In genomic region chr16:89822188-89823086, GRCh38 we compare ENCODE assay signal across 1 cellular context.
A peak's percentile ranks its signal among the peaks of the same experiment; 100 is the strongest.
TF ChIP-seq lines count a peak whose summit lies in the region.

No MANE protein-coding gene starts in this region.

TF ChIP-seq in HepG2, 621 proteins besides CTCF, POLR2A, EP300 and RAD21 (continued from another document and continues in another):
- TF ChIP-seq LCORL (IDR thresholded peaks at IDR 0.05) (peak; percentile 7; the same call in 1 of the 2 replicates), LCORL (CRISPR knock-in tag; IDR thresholded peaks at IDR 0.05) (peak; percentile 97), ZNF205 (CRISPR knock-in tag; IDR thresholded peaks at IDR 0.05) (peak; percentile 78; the same call in 1 of the 2 replicates), ZBTB37 (CRISPR knock-in tag; IDR thresholded peaks at IDR 0.05) (peak; percentile 68), NR2F1 (CRISPR knock-in tag; IDR thresholded peaks at IDR 0.05) (peak; percentile 89 to 90), ZBTB39 (CRISPR knock-in tag; IDR thresholded peaks at IDR 0.05) (0 out of 2 replicates have a peak, but pooled peaks have one; percentile 19), TAF15 (IDR thresholded peaks at IDR 0.05; ENCODE audit: low read depth, low read length, poor library complexity, severe bottlenecking) (no peak), MIXL1 (CRISPR knock-in tag; IDR thresholded peaks at IDR 0.05) (peak; percentile 89), ZNF263 (CRISPR knock-in tag; IDR thresholded peaks at IDR 0.05) (peak; percentile 69; the same call in 1 of the 2 replicates), ZNF737 (CRISPR knock-in tag; IDR thresholded peaks at IDR 0.05; ENCODE audit: borderline replicate concordance) (no peak), ZNF230 (CRISPR knock-in tag; IDR thresholded peaks at IDR 0.05) (peak; percentile 45; the same call in 1 of the 2 replicates), ADNP (CRISPR knock-in tag; IDR thresholded peaks at IDR 0.05) (peak; percentile 69; the same call in 1 of the 2 replicates), ZFP90 (CRISPR knock-in tag; IDR thresholded peaks at IDR 0.05; ENCODE audit: borderline replicate concordance) (peak; percentile 88; the same call in 1 of the 2 replicates), ZC3H13 (CRISPR knock-in tag; IDR thresholded peaks at IDR 0.05) (peak; percentile 87), KDM6A (CRISPR knock-in tag; IDR thresholded peaks at IDR 0.05; ENCODE audit: low read depth) (peak; percentile 99), SP5 (CRISPR knock-in tag; IDR thresholded peaks at IDR 0.05; ENCODE audit: borderline replicate concordance, low read depth) (peak; percentile 99), SETDB1 (CRISPR knock-in tag; IDR thresholded peaks at IDR 0.05; ENCODE audit: borderline replicate concordance) (no peak), MTA3 (CRISPR knock-in tag; IDR thresholded peaks at IDR 0.05) (no peak), HOMEZ (CRISPR knock-in tag; IDR thresholded peaks at IDR 0.05; ENCODE audit: low read depth) (peak; percentile 70; the same call in 1 of the 2 replicates), HIC2 (CRISPR knock-in tag; IDR thresholded peaks at IDR 0.05; ENCODE audit: low read depth) (peak; percentile 73; the same call in 1 of the 2 replicates), THRA (CRISPR knock-in tag; IDR thresholded peaks at IDR 0.05; ENCODE audit: borderline replicate concordance) (peak; percentile 93), FUBP1 (CRISPR knock-in tag; IDR thresholded peaks at IDR 0.05; ENCODE audit: borderline replicate concordance) (no peak), ZNF431 (CRISPR knock-in tag; IDR thresholded peaks at IDR 0.05; ENCODE audit: borderline replicate concordance, low read depth) (no peak), RBAK (CRISPR knock-in tag; IDR thresholded peaks at IDR 0.05) (peak; percentile 69; the same call in 1 of the 2 replicates), SATB2 (CRISPR knock-in tag; IDR thresholded peaks at IDR 0.05) (peak; percentile 89; the same call in 1 of the 2 replicates), NR2F6 (IDR thresholded peaks at IDR 0.05) (peak; percentile 95), NR2F6 (CRISPR knock-in tag; IDR thresholded peaks at IDR 0.05) (peak; percentile 97), KLF9 (CRISPR knock-in tag; IDR thresholded peaks at IDR 0.05; ENCODE audit: low read depth) (0 out of 2 replicates have a peak, but pooled peaks have one; percentile 27), KAT2B (IDR thresholded peaks at IDR 0.05; ENCODE audit: borderline replicate concordance, low read depth, low read length) (no peak), JUN (CRISPR knock-in tag; IDR thresholded peaks at IDR 0.05) (peak; percentile 61), RORA (CRISPR knock-in tag; IDR thresholded peaks at IDR 0.05) (no peak), TERF1 (CRISPR knock-in tag; IDR thresholded peaks at IDR 0.05) (no peak), ATF4 (CRISPR knock-in tag; IDR thresholded peaks at IDR 0.05) (peak in 1 of 2 experiments; percentile 52; a peak in 1 of 4 replicates), ZFP1 (CRISPR knock-in tag; IDR thresholded peaks at IDR 0.05) (peak; percentile 83; the same call in 1 of the 2 replicates), ZNF251 (CRISPR knock-in tag; IDR thresholded peaks at IDR 0.05) (no peak), ZNF629 (CRISPR knock-in tag; conservative IDR thresholded peaks at IDR 0.05) (0 out of 2 replicates have a peak, but pooled peaks have one; percentile 4), TEF (CRISPR knock-in tag; IDR thresholded peaks at IDR 0.05) (peak; percentile 56; the same call in 1 of the 2 replicates), E2F1 (CRISPR knock-in tag; IDR thresholded peaks at IDR 0.05) (peak; percentile 76), SMC3 (IDR thresholded peaks at IDR 0.05; ENCODE audit: low read length) (peak; percentile 19; the same call in 1 of the 2 replicates), ZBED4 (CRISPR knock-in tag; IDR thresholded peaks at IDR 0.05; ENCODE audit: borderline replicate concordance) (peak; percentile 81), FOXA1 (IDR thresholded peaks at IDR 0.05) (no peak), FOXA1 (CRISPR knock-in tag; IDR thresholded peaks at IDR 0.05) (peak; percentile 72)
